8 cellular contexts compared by ENCODE assay signal in genomic region chr4:169658970-169659735, GRCh38. TPM values are rescaled to one million over a fixed set of nuclear protein-coding genes. Genes with fewer than 3 reads are reported as not detected.
DNase-seq lines count a peak whose midpoint lies in the region; ATAC-seq and TF ChIP-seq lines count a peak whose summit lies in the region.

No MANE protein-coding gene starts in this region.

- ATAC-seq in stimulated activated naive CD8-positive, alpha-beta T cell treated with anti-CD3 and anti-CD28 coated beads, Interleukin-15, Interleukin-2, amounts not matched to agents 100 U/mL and 50 U/mL, for 24 hours: no peak
- ATAC-seq in aorta (ENCODE audit: low FRiP score): peak; percentile 4
- ATAC-seq in GM18858 (IDR thresholded peaks at IDR 0.05; ENCODE audit: unreplicated experiment): no peak
- no peak for ATAC-seq in activated CD4-positive, CD25-positive, alpha-beta regulatory T cell treated with anti-CD3 and anti-CD28 coated beads, Interleukin-2, amount 50 U/mL, for 24 hours
- ATAC-seq in HG03045 (IDR thresholded peaks at IDR 0.05; ENCODE audit: unreplicated experiment): no peak

- no peak overlapping the region for H2AFZ ChIP-seq in mesenchymal stem cell (ENCODE audit: low read depth, low read length)

- intact Hi-C loops in ascending aorta (cut with DNase I) (no loop called here), aorta (cut with DNase I) (loop anchor here in 1 of 2 donors (5.0 kb wide), 1 partner anchor 37 kb away; the partner anchor contains the start of gene CLCN3)

- no peak overlapping the region for H2BK15ac ChIP-seq in mesenchymal stem cell (ENCODE audit: low read depth, poor library complexity, severe bottlenecking)

- H3K9me3 ChIP-seq in ascending aorta (no peaks in the 10 kb centered on the region), mesenchymal stem cell (ENCODE audit: control insufficient read depth, low read length) (no peaks in the 10 kb centered on the region), aorta (ENCODE audit: control insufficient read depth, low read length) (no peaks in the 10 kb centered on the region)

- DNase-seq in stimulated activated naive CD8-positive, alpha-beta T cell treated with anti-CD3 and anti-CD28 coated beads, Interleukin-15, Interleukin-2, amounts not matched to agents 100 U/mL and 50 U/mL, for 24 hours: no peak
- DNase-seq in ascending aorta (ENCODE audit: low spot score in 2 of 2) (no peak), mesenchymal stem cell (peak; percentile 41), aorta (no peak)

- no CpG with 5 or more reads among the region's 6 CpGs for WGBS in mesenchymal stem cell
- WGBS in aorta, 2 donors: 52 to 58% methylated on average over 6 of the region's 6 CpGs

- no peak overlapping the region for H3K4me2 ChIP-seq in mesenchymal stem cell (ENCODE audit: low read length, poor library complexity, severe bottlenecking)

- H3K4me3 ChIP-seq in ascending aorta (peak overlapping the region; percentile 42 to 61), mesenchymal stem cell (ENCODE audit: insufficient read depth in 1 of 2, low read depth in 1 of 2, low read length in 2 of 2) (peak overlapping the region in 1 of 2 experiments; percentile 82), aorta (ENCODE audit: low read length in 2 of 2) (no peak overlapping the region)

- no peak overlapping the region for H2AK5ac ChIP-seq in mesenchymal stem cell (ENCODE audit: low read length, severe bottlenecking)

- H2BK5ac ChIP-seq in mesenchymal stem cell (ENCODE audit: low read depth, low read length, poor library complexity, severe bottlenecking): no peak overlapping the region

- H3K4me1 ChIP-seq in ascending aorta (peaks cover 0 to 7% of the 10 kb centered on the region in 2 donors), mesenchymal stem cell (ENCODE audit: control insufficient read depth, insufficient read depth, low read depth, low read length) (no peaks in the 10 kb centered on the region), aorta (ENCODE audit: control insufficient read depth in 1 of 2, insufficient read depth in 2 of 2, low read length in 2 of 2) (no peaks in the 10 kb centered on the region)

- H3K9ac ChIP-seq in mesenchymal stem cell (ENCODE audit: low read length): peak overlapping the region; percentile 99

- no peaks in the 10 kb centered on the region for H3K27me3 Mint-ChIP-seq in stimulated activated naive CD8-positive, alpha-beta T cell treated with anti-CD3 and anti-CD28 coated beads, Interleukin-15, Interleukin-2, amounts not matched to agents 100 ng/mL and 50 ng/mL, for 24 hours

- peak overlapping the region; percentile 37 to 71 for H3K27ac ChIP-seq in ascending aorta
- peak overlapping the region; percentile 31 for H3K27ac ChIP-seq in mesenchymal stem cell (ENCODE audit: low read length, poor library complexity, severe bottlenecking)
- H3K27ac ChIP-seq in aorta (ENCODE audit: low read depth in 1 of 2, low read length in 2 of 2): no peak overlapping the region

- no peak overlapping the region for H3K14ac ChIP-seq in mesenchymal stem cell (ENCODE audit: low read length in 2 of 2)

- H3K36me3 ChIP-seq in ascending aorta (no peaks in the 10 kb centered on the region), mesenchymal stem cell (ENCODE audit: control insufficient read depth in 1 of 2, insufficient read depth in 2 of 2, low read depth in 1 of 2, low read length in 2 of 2) (no peaks in the 10 kb centered on the region), aorta (ENCODE audit: control insufficient read depth in 1 of 2, insufficient read depth in 2 of 2, low read length in 1 of 2) (no peaks in the 10 kb centered on the region)

- peaks cover 31% of the 10 kb centered on the region for H3K4me1 Mint-ChIP-seq in stimulated activated naive CD8-positive, alpha-beta T cell treated with anti-CD3 and anti-CD28 coated beads, Interleukin-15, Interleukin-2, amounts not matched to agents 100 ng/mL and 50 ng/mL, for 24 hours (ENCODE audit: low read depth)

- H3K79me1 ChIP-seq in mesenchymal stem cell (replicated peaks; ENCODE audit: low read length, poor library complexity, severe bottlenecking): peaks cover 13% of the 10 kb centered on the region

- H2BK120ac ChIP-seq in mesenchymal stem cell (ENCODE audit: low read depth, low read length): no peak overlapping the region

- TF ChIP-seq CTCF in ascending aorta (IDR thresholded peaks at IDR 0.05): no peak

- no peak overlapping the region for H3K23ac ChIP-seq in mesenchymal stem cell (ENCODE audit: low read length in 2 of 2)

- H2BK12ac ChIP-seq in mesenchymal stem cell (ENCODE audit: low read length in 2 of 2): no peak overlapping the region

- peaks cover 21% of the 10 kb centered on the region for H3K36me3 Mint-ChIP-seq in stimulated activated naive CD8-positive, alpha-beta T cell treated with anti-CD3 and anti-CD28 coated beads, Interleukin-15, Interleukin-2, amounts not matched to agents 100 ng/mL and 50 ng/mL, for 24 hours (ENCODE audit: low read depth)

- peak overlapping the region; percentile 91 for H3K4me3 Mint-ChIP-seq in stimulated activated naive CD8-positive, alpha-beta T cell treated with anti-CD3 and anti-CD28 coated beads, Interleukin-15, Interleukin-2, amounts not matched to agents 100 ng/mL and 50 ng/mL, for 24 hours

- H3K18ac ChIP-seq in mesenchymal stem cell (ENCODE audit: low read depth in 1 of 2, low read length in 2 of 2): no peak overlapping the region

- H3K27ac Mint-ChIP-seq in stimulated activated naive CD8-positive, alpha-beta T cell treated with anti-CD3 and anti-CD28 coated beads, Interleukin-15, Interleukin-2, amounts not matched to agents 100 ng/mL and 50 ng/mL, for 24 hours: peak overlapping the region; percentile 88

- H4K8ac ChIP-seq in mesenchymal stem cell (ENCODE audit: low read length): no peak overlapping the region

- no peaks in the 10 kb centered on the region for H3K9me3 Mint-ChIP-seq in stimulated activated naive CD8-positive, alpha-beta T cell treated with anti-CD3 and anti-CD28 coated beads, Interleukin-15, Interleukin-2, amounts not matched to agents 100 ng/mL and 50 ng/mL, for 24 hours

- H3K4ac ChIP-seq in mesenchymal stem cell (ENCODE audit: low read depth in 1 of 2, low read length in 2 of 2): no peak overlapping the region

- no peak overlapping the region for H4K91ac ChIP-seq in mesenchymal stem cell (ENCODE audit: low read length)

- H3K27me3 ChIP-seq in ascending aorta (no peaks in the 10 kb centered on the region), mesenchymal stem cell (ENCODE audit: control insufficient read depth in 1 of 2, insufficient read depth in 1 of 2, low read length in 2 of 2) (no peaks in the 10 kb centered on the region), aorta (ENCODE audit: control insufficient read depth in 1 of 2, insufficient read depth in 2 of 2, low read length in 1 of 2) (no peaks in the 10 kb centered on the region)

RNA-seq across cellular contexts. Expression of gene CLCN3, which starts 38.8 kb away (rescaled TPM):
- 13.8 TPM for total RNA-seq in ascending aorta
- 48.6 TPM for polyA plus RNA-seq in mesenchymal stem cell (2013, experiment 1 of 2)
- 46.9 TPM for polyA plus RNA-seq in mesenchymal stem cell (2013, experiment 2 of 2)
- 10 to 100 TPM; 19.1 to 29.1 TPM for total RNA-seq in aorta
- 1 to 10 TPM; 4.9 to 5.4 TPM for polyA plus RNA-seq in aorta

RNA-seq across cellular contexts. Expression of gene NEK1, which starts 46.8 kb away (rescaled TPM):
- total RNA-seq in ascending aorta (11.0 TPM), aorta (10 to 100 TPM; 17.6 to 24.4 TPM)
- polyA plus RNA-seq in mesenchymal stem cell (2013, experiment 1 of 2): 7.6 TPM
- 8.3 TPM for polyA plus RNA-seq in mesenchymal stem cell (2013, experiment 2 of 2)
- 1 to 10 TPM; 6.7 to 9.4 TPM for polyA plus RNA-seq in aorta

Comparison
In these comparisons a context has a peak if more than half of its experiments do, and no peak if none do; other contexts are left out.
1. H3K27ac ChIP-seq: peak in ascending aorta (2 of 2) and mesenchymal stem cell (single experiment); none in aorta (0 of 2).
2. H3K4me3 ChIP-seq: peak in ascending aorta (2 of 2); none in aorta (0 of 2).